In genomic region chr13:27968316-27969072, GRCh38 we compare ENCODE assay signal across 2 cellular contexts.
TF ChIP-seq lines count a peak whose summit lies in the region.

No MANE protein-coding gene starts in this region.

TF ChIP-seq in HCT116, 20 proteins besides CTCF, POLR2A, EP300 and RAD21 (continued from another document):
- no peak for TF ChIP-seq ZBTB33 (IDR thresholded peaks at IDR 0.05; ENCODE audit: extremely low read depth, insufficient replicate concordance, low read length)
- no peak for TF ChIP-seq EZH2phosphoT487 (IDR thresholded peaks at IDR 0.05; ENCODE audit: borderline replicate concordance)
- TF ChIP-seq TCF7L2 (IDR thresholded peaks at IDR 0.05; ENCODE audit: borderline replicate concordance, extremely low read depth, insufficient read depth, insufficient read length) = no peak
- TF ChIP-seq JUND (IDR thresholded peaks at IDR 0.05) = no peak; the same call in 1 of the 2 replicates
- TF ChIP-seq REST (IDR thresholded peaks at IDR 0.05; ENCODE audit: low read depth) = no peak
- TF ChIP-seq, protein P1, sequence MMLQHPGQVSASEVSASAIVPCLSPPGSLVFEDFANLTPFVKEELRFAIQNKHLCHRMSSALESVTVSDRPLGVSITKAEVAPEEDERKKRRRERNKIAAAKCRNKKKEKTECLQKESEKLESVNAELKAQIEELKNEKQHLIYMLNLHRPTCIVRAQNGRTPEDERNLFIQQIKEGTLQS (IDR thresholded peaks at IDR 0.05) = no peak
- no peak for TF ChIP-seq FOSL1 (IDR thresholded peaks at IDR 0.05; ENCODE audit: low read depth)
- TF ChIP-seq EZH2 (IDR thresholded peaks at IDR 0.05) = no peak
TF ChIP-seq in HCT116: peak in this region for 2.

TF ChIP-seq in WTC11, 78 proteins besides CTCF, POLR2A, EP300 and RAD21 (continued from another document):
- TF ChIP-seq, protein P2, sequence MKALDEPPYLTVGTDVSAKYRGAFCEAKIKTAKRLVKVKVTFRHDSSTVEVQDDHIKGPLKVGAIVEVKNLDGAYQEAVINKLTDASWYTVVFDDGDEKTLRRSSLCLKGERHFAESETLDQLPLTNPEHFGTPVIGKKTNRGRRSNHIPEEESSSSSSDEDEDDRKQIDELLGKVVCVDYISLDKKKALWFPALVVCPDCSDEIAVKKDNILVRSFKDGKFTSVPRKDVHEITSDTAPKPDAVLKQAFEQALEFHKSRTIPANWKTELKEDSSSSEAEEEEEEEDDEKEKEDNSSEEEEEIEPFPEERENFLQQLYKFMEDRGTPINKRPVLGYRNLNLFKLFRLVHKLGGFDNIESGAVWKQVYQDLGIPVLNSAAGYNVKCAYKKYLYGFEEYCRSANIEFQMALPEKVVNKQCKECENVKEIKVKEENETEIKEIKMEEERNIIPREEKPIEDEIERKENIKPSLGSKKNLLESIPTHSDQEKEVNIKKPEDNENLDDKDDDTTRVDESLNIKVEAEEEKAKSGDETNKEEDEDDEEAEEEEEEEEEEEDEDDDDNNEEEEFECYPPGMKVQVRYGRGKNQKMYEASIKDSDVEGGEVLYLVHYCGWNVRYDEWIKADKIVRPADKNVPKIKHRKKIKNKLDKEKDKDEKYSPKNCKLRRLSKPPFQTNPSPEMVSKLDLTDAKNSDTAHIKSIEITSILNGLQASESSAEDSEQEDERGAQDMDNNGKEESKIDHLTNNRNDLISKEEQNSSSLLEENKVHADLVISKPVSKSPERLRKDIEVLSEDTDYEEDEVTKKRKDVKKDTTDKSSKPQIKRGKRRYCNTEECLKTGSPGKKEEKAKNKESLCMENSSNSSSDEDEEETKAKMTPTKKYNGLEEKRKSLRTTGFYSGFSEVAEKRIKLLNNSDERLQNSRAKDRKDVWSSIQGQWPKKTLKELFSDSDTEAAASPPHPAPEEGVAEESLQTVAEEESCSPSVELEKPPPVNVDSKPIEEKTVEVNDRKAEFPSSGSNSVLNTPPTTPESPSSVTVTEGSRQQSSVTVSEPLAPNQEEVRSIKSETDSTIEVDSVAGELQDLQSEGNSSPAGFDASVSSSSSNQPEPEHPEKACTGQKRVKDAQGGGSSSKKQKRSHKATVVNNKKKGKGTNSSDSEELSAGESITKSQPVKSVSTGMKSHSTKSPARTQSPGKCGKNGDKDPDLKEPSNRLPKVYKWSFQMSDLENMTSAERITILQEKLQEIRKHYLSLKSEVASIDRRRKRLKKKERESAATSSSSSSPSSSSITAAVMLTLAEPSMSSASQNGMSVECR (CRISPR knock-in tag; IDR thresholded peaks at IDR 0.05; ENCODE audit: borderline replicate concordance) = no peak
- no peak for TF ChIP-seq E2F1 (CRISPR knock-in tag; IDR thresholded peaks at IDR 0.05)
- no peak for TF ChIP-seq IRF2 (CRISPR knock-in tag; IDR thresholded peaks at IDR 0.05; ENCODE audit: borderline replicate concordance, low read depth)
- TF ChIP-seq, protein P3, sequence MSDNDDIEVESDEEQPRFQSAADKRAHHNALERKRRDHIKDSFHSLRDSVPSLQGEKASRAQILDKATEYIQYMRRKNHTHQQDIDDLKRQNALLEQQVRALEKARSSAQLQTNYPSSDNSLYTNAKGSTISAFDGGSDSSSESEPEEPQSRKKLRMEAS (CRISPR knock-in tag; IDR thresholded peaks at IDR 0.05) = peak; percentile 63; the same call in 1 of the 2 replicates
- no peak for TF ChIP-seq ZNF263 (CRISPR knock-in tag; IDR thresholded peaks at IDR 0.05; ENCODE audit: low read depth)
- TF ChIP-seq, protein P4, sequence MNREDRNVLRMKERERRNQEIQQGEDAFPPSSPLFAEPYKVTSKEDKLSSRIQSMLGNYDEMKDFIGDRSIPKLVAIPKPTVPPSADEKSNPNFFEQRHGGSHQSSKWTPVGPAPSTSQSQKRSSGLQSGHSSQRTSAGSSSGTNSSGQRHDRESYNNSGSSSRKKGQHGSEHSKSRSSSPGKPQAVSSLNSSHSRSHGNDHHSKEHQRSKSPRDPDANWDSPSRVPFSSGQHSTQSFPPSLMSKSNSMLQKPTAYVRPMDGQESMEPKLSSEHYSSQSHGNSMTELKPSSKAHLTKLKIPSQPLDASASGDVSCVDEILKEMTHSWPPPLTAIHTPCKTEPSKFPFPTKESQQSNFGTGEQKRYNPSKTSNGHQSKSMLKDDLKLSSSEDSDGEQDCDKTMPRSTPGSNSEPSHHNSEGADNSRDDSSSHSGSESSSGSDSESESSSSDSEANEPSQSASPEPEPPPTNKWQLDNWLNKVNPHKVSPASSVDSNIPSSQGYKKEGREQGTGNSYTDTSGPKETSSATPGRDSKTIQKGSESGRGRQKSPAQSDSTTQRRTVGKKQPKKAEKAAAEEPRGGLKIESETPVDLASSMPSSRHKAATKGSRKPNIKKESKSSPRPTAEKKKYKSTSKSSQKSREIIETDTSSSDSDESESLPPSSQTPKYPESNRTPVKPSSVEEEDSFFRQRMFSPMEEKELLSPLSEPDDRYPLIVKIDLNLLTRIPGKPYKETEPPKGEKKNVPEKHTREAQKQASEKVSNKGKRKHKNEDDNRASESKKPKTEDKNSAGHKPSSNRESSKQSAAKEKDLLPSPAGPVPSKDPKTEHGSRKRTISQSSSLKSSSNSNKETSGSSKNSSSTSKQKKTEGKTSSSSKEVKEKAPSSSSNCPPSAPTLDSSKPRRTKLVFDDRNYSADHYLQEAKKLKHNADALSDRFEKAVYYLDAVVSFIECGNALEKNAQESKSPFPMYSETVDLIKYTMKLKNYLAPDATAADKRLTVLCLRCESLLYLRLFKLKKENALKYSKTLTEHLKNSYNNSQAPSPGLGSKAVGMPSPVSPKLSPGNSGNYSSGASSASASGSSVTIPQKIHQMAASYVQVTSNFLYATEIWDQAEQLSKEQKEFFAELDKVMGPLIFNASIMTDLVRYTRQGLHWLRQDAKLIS (CRISPR knock-in tag; IDR thresholded peaks at IDR 0.05; ENCODE audit: borderline replicate concordance) = no peak
- TF ChIP-seq OVOL2 (CRISPR knock-in tag; IDR thresholded peaks at IDR 0.05; ENCODE audit: borderline replicate concordance) = no peak
- TF ChIP-seq ZNF121 (CRISPR knock-in tag; IDR thresholded peaks at IDR 0.05) = no peak
- TF ChIP-seq ZNF396 (CRISPR knock-in tag; IDR thresholded peaks at IDR 0.05; ENCODE audit: borderline replicate concordance) = no peak
- no peak for TF ChIP-seq GTF2I (CRISPR knock-in tag; conservative IDR thresholded peaks at IDR 0.05)
- peak; percentile 58; the same call in 1 of the 2 replicates for TF ChIP-seq USF1 (CRISPR knock-in tag; IDR thresholded peaks at IDR 0.05)
- peak; percentile 21; the same call in 1 of the 2 replicates for TF ChIP-seq FOXP1 (CRISPR knock-in tag; IDR thresholded peaks at IDR 0.05; ENCODE audit: borderline replicate concordance)
- TF ChIP-seq, protein P5, sequence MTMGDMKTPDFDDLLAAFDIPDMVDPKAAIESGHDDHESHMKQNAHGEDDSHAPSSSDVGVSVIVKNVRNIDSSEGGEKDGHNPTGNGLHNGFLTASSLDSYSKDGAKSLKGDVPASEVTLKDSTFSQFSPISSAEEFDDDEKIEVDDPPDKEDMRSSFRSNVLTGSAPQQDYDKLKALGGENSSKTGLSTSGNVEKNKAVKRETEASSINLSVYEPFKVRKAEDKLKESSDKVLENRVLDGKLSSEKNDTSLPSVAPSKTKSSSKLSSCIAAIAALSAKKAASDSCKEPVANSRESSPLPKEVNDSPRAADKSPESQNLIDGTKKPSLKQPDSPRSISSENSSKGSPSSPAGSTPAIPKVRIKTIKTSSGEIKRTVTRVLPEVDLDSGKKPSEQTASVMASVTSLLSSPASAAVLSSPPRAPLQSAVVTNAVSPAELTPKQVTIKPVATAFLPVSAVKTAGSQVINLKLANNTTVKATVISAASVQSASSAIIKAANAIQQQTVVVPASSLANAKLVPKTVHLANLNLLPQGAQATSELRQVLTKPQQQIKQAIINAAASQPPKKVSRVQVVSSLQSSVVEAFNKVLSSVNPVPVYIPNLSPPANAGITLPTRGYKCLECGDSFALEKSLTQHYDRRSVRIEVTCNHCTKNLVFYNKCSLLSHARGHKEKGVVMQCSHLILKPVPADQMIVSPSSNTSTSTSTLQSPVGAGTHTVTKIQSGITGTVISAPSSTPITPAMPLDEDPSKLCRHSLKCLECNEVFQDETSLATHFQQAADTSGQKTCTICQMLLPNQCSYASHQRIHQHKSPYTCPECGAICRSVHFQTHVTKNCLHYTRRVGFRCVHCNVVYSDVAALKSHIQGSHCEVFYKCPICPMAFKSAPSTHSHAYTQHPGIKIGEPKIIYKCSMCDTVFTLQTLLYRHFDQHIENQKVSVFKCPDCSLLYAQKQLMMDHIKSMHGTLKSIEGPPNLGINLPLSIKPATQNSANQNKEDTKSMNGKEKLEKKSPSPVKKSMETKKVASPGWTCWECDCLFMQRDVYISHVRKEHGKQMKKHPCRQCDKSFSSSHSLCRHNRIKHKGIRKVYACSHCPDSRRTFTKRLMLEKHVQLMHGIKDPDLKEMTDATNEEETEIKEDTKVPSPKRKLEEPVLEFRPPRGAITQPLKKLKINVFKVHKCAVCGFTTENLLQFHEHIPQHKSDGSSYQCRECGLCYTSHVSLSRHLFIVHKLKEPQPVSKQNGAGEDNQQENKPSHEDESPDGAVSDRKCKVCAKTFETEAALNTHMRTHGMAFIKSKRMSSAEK (CRISPR knock-in tag; IDR thresholded peaks at IDR 0.05; ENCODE audit: borderline replicate concordance) = no peak
